8 cellular contexts compared by ENCODE assay signal in genomic region chr17:74780443-74781238, GRCh38. TPM values are rescaled to one million over a fixed set of nuclear protein-coding genes. Genes with fewer than 3 reads are reported as not detected.
DNase-seq lines count a peak whose midpoint lies in the region; ATAC-seq and TF ChIP-seq lines count a peak whose summit lies in the region.

No MANE protein-coding gene starts in this region.

- no peak overlapping the region for H3K4me2 ChIP-seq in GM23338

- no peaks in the 10 kb centered on the region for H3K27me3 ChIP-seq in GM23338 (ENCODE audit: insufficient read depth)
- H3K27me3 ChIP-seq in esophagus squamous epithelium: no peaks in the 10 kb centered on the region

- no peaks in the 10 kb centered on the region for H3K9me3 ChIP-seq in esophagus squamous epithelium

- peaks cover 21% of the 10 kb centered on the region for H3K79me2 ChIP-seq in GM23338 (replicated peaks; ENCODE audit: insufficient read depth)

- WGBS in esophagus squamous epithelium, 2 donors: 57 to 73% methylated on average over 7 of the region's 7 CpGs

- intact Hi-C loops in esophagus squamous epithelium (cut with DNase I): no loop called here

- DNase-seq in Ammon's horn (ENCODE audit: low spot score) (peak; percentile 73), GM23338 (ENCODE audit: low spot score) (peak; percentile 75), RKO (ENCODE audit: low spot score) (peak; percentile 79), esophagus squamous epithelium (lab: John Stamatoyannopoulos, UW) (no peak)
- DNase-seq in stimulated activated effector memory CD8-positive, alpha-beta T cell treated with anti-CD3 and anti-CD28 coated beads, Interleukin-12 subunit alpha, Interleukin-12 subunit beta, amount 100 ng/mL, for 72 hours (ENCODE audit: low spot score in 2 of 2): no peak

- H3K36me3 ChIP-seq in GM23338 (ENCODE audit: insufficient read depth) (no peaks in the 10 kb centered on the region), esophagus squamous epithelium (peaks cover 0 to 44% (median 4%) of the 10 kb centered on the region in 3 donors)

- no peak overlapping the region for H2AFZ ChIP-seq in GM23338

- H3K4me3 Mint-ChIP-seq in GM23338: no peak overlapping the region
- H3K4me3 Mint-ChIP-seq in stimulated activated effector memory CD8-positive, alpha-beta T cell treated with anti-CD3 and anti-CD28 coated beads, Interleukin-12 subunit alpha, Interleukin-12 subunit beta, amount 100 ng/mL, for 72 hours: peak overlapping the region; percentile 66

- no peaks in the 10 kb centered on the region for H3K9me3 Mint-ChIP-seq in GM23338
- no peaks in the 10 kb centered on the region for H3K9me3 Mint-ChIP-seq in stimulated activated effector memory CD8-positive, alpha-beta T cell treated with anti-CD3 and anti-CD28 coated beads, Interleukin-12 subunit alpha, Interleukin-12 subunit beta, amount 100 ng/mL, for 72 hours

- peak; percentile 67 to 78 for TF ChIP-seq CTCF in GM23338 (conservative IDR thresholded peaks at IDR 0.05; ENCODE audit: low read depth in 2 of 2)
- peak in 4 of 6 experiments; percentile 8 to 44 (median 16) for TF ChIP-seq CTCF in esophagus squamous epithelium (IDR thresholded peaks at IDR 0.05)

- peaks cover 24% of the 10 kb centered on the region for H3K27me3 Mint-ChIP-seq in GM23338 (ENCODE audit: insufficient read depth, low read depth, poor library complexity)

- peaks cover 4% of the 10 kb centered on the region for H3F3A ChIP-seq in GM23338 (replicated peaks; ENCODE audit: low read depth)

- H3K4me1 Mint-ChIP-seq in GM23338: peaks cover 30% of the 10 kb centered on the region
- H3K4me1 Mint-ChIP-seq in stimulated activated effector memory CD8-positive, alpha-beta T cell treated with anti-CD3 and anti-CD28 coated beads, Interleukin-12 subunit alpha, Interleukin-12 subunit beta, amount 100 ng/mL, for 72 hours: peaks cover 79% of the 10 kb centered on the region

- no peak overlapping the region for H3K27ac Mint-ChIP-seq in GM23338
- H3K27ac Mint-ChIP-seq in stimulated activated effector memory CD8-positive, alpha-beta T cell treated with anti-CD3 and anti-CD28 coated beads, Interleukin-12 subunit alpha, Interleukin-12 subunit beta, amount 100 ng/mL, for 72 hours: peak overlapping the region; percentile 97

- peaks cover 17% of the 10 kb centered on the region for H3K36me3 Mint-ChIP-seq in GM23338 (ENCODE audit: low read depth)
- peaks cover 41% of the 10 kb centered on the region for H3K36me3 Mint-ChIP-seq in stimulated activated effector memory CD8-positive, alpha-beta T cell treated with anti-CD3 and anti-CD28 coated beads, Interleukin-12 subunit alpha, Interleukin-12 subunit beta, amount 100 ng/mL, for 72 hours

- H3K4me3 ChIP-seq in GM23338 (no peak overlapping the region), esophagus squamous epithelium (no peak overlapping the region)

- no peak for TF ChIP-seq POLR2A in esophagus squamous epithelium (IDR thresholded peaks at IDR 0.05)

- no peak overlapping the region for H3K27ac ChIP-seq in GM23338 (ENCODE audit: low read depth)
- H3K27ac ChIP-seq in esophagus squamous epithelium: peak overlapping the region in 2 of 4 donors; percentile 31 to 73

- ATAC-seq in GM23338 (peak; percentile 29), GM21381 (IDR thresholded peaks at IDR 0.05; ENCODE audit: unreplicated experiment) (no peak), GM19351 (IDR thresholded peaks at IDR 0.05; ENCODE audit: unreplicated experiment) (no peak), GM19397 (IDR thresholded peaks at IDR 0.05; ENCODE audit: unreplicated experiment) (no peak)
- ATAC-seq in stimulated activated effector memory CD8-positive, alpha-beta T cell treated with anti-CD3 and anti-CD28 coated beads, Interleukin-12 subunit alpha, Interleukin-12 subunit beta, amount 100 ng/mL, for 72 hours: peak; percentile 36

- H3K9me2 ChIP-seq in GM23338 (ENCODE audit: insufficient read depth): no peaks in the 10 kb centered on the region

- H3K4me1 ChIP-seq in GM23338 (ENCODE audit: insufficient read depth) (peaks cover 6% of the 10 kb centered on the region), esophagus squamous epithelium (peaks cover 10 to 42% (median 17%) of the 10 kb centered on the region in 3 donors)

- peaks cover 32% of the 10 kb centered on the region for H4K20me1 ChIP-seq in GM23338 (replicated peaks; ENCODE audit: insufficient read depth)

TF ChIP-seq in GM23338, 12 proteins besides CTCF, POLR2A, EP300 and RAD21 (continues in another document):
- TF ChIP-seq STAT1 (IDR thresholded peaks at IDR 0.05; ENCODE audit: unreplicated experiment) (no peak), POLR2AphosphoS5 (IDR thresholded peaks at IDR 0.05; ENCODE audit: low read depth) (no peak), ZNF331 (CRISPR knock-in tag; IDR thresholded peaks at IDR 0.05; ENCODE audit: low read depth) (no peak), JUNB (IDR thresholded peaks at IDR 0.05; ENCODE audit: unreplicated experiment) (no peak)
- TF ChIP-seq, protein P1, sequence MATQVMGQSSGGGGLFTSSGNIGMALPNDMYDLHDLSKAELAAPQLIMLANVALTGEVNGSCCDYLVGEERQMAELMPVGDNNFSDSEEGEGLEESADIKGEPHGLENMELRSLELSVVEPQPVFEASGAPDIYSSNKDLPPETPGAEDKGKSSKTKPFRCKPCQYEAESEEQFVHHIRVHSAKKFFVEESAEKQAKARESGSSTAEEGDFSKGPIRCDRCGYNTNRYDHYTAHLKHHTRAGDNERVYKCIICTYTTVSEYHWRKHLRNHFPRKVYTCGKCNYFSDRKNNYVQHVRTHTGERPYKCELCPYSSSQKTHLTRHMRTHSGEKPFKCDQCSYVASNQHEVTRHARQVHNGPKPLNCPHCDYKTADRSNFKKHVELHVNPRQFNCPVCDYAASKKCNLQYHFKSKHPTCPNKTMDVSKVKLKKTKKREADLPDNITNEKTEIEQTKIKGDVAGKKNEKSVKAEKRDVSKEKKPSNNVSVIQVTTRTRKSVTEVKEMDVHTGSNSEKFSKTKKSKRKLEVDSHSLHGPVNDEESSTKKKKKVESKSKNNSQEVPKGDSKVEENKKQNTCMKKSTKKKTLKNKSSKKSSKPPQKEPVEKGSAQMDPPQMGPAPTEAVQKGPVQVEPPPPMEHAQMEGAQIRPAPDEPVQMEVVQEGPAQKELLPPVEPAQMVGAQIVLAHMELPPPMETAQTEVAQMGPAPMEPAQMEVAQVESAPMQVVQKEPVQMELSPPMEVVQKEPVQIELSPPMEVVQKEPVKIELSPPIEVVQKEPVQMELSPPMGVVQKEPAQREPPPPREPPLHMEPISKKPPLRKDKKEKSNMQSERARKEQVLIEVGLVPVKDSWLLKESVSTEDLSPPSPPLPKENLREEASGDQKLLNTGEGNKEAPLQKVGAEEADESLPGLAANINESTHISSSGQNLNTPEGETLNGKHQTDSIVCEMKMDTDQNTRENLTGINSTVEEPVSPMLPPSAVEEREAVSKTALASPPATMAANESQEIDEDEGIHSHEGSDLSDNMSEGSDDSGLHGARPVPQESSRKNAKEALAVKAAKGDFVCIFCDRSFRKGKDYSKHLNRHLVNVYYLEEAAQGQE (IDR thresholded peaks at IDR 0.05; ENCODE audit: unreplicated experiment): no peak

RNA-seq across cellular contexts. Expression of gene NAT9, which starts 4.5 kb away (rescaled TPM):
- 37.5 and 62.1 TPM in 2 replicates for total RNA-seq in GM23338 (2014; rRNA removed; shearing (Covaris generic))
- polyA plus RNA-seq in GM23338 (2016; fragmentation: Nextera tagmentation; extraction: Ambion mirVana): 30.7 and 37.3 TPM in 2 replicates
- 10 to 100 TPM; 17.3 to 29.8 (median 24.5) TPM for total RNA-seq in esophagus squamous epithelium

RNA-seq across cellular contexts. Expression of gene NHERF1, which starts 32.2 kb away (rescaled TPM):
- total RNA-seq in GM23338 (2014; rRNA removed; shearing (Covaris generic)): 85.8 and 100 TPM in 2 replicates
- 48.8 and 49.3 TPM in 2 replicates for polyA plus RNA-seq in GM23338 (2016; fragmentation: Nextera tagmentation; extraction: Ambion mirVana)
- 100 to 1,000 TPM; 214 to 483 (median 313) TPM for total RNA-seq in esophagus squamous epithelium

RNA-seq across cellular contexts. Expression of gene RAB37, which starts 43.6 kb away (rescaled TPM):
- total RNA-seq in GM23338 (2014; rRNA removed; shearing (Covaris generic)): 3.4 and 5.2 TPM in 2 replicates
- 3.3 and 3.6 TPM in 2 replicates for polyA plus RNA-seq in GM23338 (2016; fragmentation: Nextera tagmentation; extraction: Ambion mirVana)
- 1 to 10 TPM in 2 of 4 donors, under 1 TPM in 1, not detected in 1; 0.44 to 3.2 (median 1.6) TPM for total RNA-seq in esophagus squamous epithelium

Comparison
In these comparisons a context has a peak if more than half of its experiments do, and no peak if none do; other contexts are left out.
1. DNase-seq: peak in Ammon's horn (single experiment), GM23338 (single experiment) and RKO (single experiment); none in esophagus squamous epithelium (single experiment) and stimulated activated effector memory CD8-positive, alpha-beta T cell treated with anti-CD3 and anti-CD28 coated beads, Interleukin-12 subunit alpha, Interleukin-12 subunit beta, amount 100 ng/mL, for 72 hours (0 of 2).
2. ATAC-seq: peak in GM23338 (single experiment) and stimulated activated effector memory CD8-positive, alpha-beta T cell treated with anti-CD3 and anti-CD28 coated beads, Interleukin-12 subunit alpha, Interleukin-12 subunit beta, amount 100 ng/mL, for 72 hours (single experiment); none in GM21381 (single experiment), GM19351 (single experiment) and GM19397 (single experiment).